12 cellular contexts compared by ENCODE assay signal in the genomic region with DNA sequence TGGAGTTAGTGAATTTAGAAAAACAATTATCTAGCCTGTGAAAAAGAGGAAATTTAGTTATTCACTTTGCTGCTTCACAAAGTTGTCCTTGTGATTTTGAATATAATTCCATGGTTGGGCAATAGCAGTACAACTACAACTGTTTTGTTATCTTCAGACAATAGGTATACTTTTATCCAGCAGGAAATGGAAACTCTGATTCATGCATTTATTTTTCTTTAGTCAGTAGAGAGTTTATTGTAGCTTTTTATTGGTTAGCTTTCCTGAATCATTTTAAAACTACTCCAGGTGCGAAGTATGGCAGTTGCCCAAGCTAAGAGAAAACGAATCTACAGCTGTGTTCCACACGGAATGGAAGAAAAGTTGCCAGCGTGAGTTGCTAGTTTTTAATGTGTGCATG.
DNase-seq lines count a peak whose midpoint lies in the region; ATAC-seq and TF ChIP-seq lines count a peak whose summit lies in the region.
"Had no signal": no experiment of that assay in that cellular context is flagged by ENCODE, and none has a peak within 500 bp of the region (broad histone marks: within the 10 kb centered on the region; RNA-seq: fewer than 3 reads in every experiment).

No MANE protein-coding gene starts in this region.

- no peak overlapping the region for H2AFZ ChIP-seq in Loucy (ENCODE audit: low read length)

- TF ChIP-seq CTCF in Loucy (conservative IDR thresholded peaks at IDR 0.05; ENCODE audit: low read length) = no peak

- no peak overlapping the region for H3K27ac Mint-ChIP-seq in activated naive CD8-positive, alpha-beta T cell treated with anti-CD3 and anti-CD28 coated beads, Interleukin-2, amount 50 U/mL, for 24 hours

- ATAC-seq in GM21390 (IDR thresholded peaks at IDR 0.05; ENCODE audit: unreplicated experiment) = no peak
- no peak for ATAC-seq in activated naive CD8-positive, alpha-beta T cell treated with anti-CD3 and anti-CD28 coated beads, Interleukin-2, amount 50 U/mL, for 24 hours
- ATAC-seq: stimulated activated naive CD8-positive, alpha-beta T cell treated with anti-CD3 and anti-CD28 coated beads, Interleukin-15, Interleukin-2, amounts not matched to agents 100 U/mL and 50 U/mL, for 24 hours had no signal

- DNase-seq in ACHN (peak; percentile 49), NCI-H1436 treated with DMSO at 0.1 percent for 48 hours (lab: John Stamatoyannopoulos, UW) (no peak), NCI-H748 (lab: John Stamatoyannopoulos, UW; ENCODE audit: unreplicated experiment) (no peak)
- no peak for DNase-seq in activated naive CD8-positive, alpha-beta T cell treated with anti-CD3 and anti-CD28 coated beads, Interleukin-2, amount 50 U/mL, for 24 hours
- DNase-seq: NCI-H146; retina; stimulated activated naive CD8-positive, alpha-beta T cell treated with anti-CD3 and anti-CD28 coated beads, Interleukin-15, Interleukin-2, amounts not matched to agents 100 U/mL and 50 U/mL, for 24 hours had no signal

- in situ Hi-C loops in ACHN (cut with HindIII; ENCODE audit: low pct_ligation_motif_present, low pct_unique_long_range_greater_than_20kb, low sequenced_read_pairs) = no loop called here

- H3K4me3 Mint-ChIP-seq in activated naive CD8-positive, alpha-beta T cell treated with anti-CD3 and anti-CD28 coated beads, Interleukin-2, amount 50 U/mL, for 24 hours = no peak overlapping the region
- H3K4me3 Mint-ChIP-seq: activated naive CD4-positive, alpha-beta T cell treated with anti-CD3 and anti-CD28 coated beads, Interleukin-2, amount 50 U/mL, for 24 hours had no signal

- no peaks in the 10 kb centered on the region for H3K27me3 ChIP-seq in Loucy (ENCODE audit: insufficient read depth, low read length, poor library complexity, severe bottlenecking)
- H3K27me3 ChIP-seq in ectodermal cell (ENCODE audit: control insufficient read depth, insufficient read depth, low read length, poor library complexity, severe bottlenecking) = no peaks in the 10 kb centered on the region
- no peaks in the 10 kb centered on the region for H3K27me3 ChIP-seq in muscle layer of colon (ENCODE audit: control insufficient read depth in 1 of 2, insufficient read depth in 2 of 2, low read length in 2 of 2)

- H3K27ac ChIP-seq in ectodermal cell (ENCODE audit: insufficient read depth, low read depth, low read length, poor library complexity, severe bottlenecking) (peak overlapping the region; percentile 3), muscle layer of colon (ENCODE audit: low read depth, low read length) (peak overlapping the region; percentile 64)

- H3K9me2 ChIP-seq in Loucy (replicated peaks; ENCODE audit: low read depth, low read length) = no peaks in the 10 kb centered on the region

- peak overlapping the region; percentile 25 for H3K4me2 ChIP-seq in Loucy (ENCODE audit: low read depth, low read length, poor library complexity, severe bottlenecking)

- 94 to 98% methylated on average over 4 of the region's 4 CpGs for WGBS in ectodermal cell, 2 experiments

- H4K20me1 ChIP-seq in Loucy (ENCODE audit: insufficient read depth, low read length, poor library complexity, severe bottlenecking) = no peaks in the 10 kb centered on the region

- no peaks in the 10 kb centered on the region for H3K27me3 Mint-ChIP-seq in activated naive CD8-positive, alpha-beta T cell treated with anti-CD3 and anti-CD28 coated beads, Interleukin-2, amount 50 U/mL, for 24 hours

- H3K4me3 ChIP-seq in Loucy (ENCODE audit: low read length, poor library complexity, severe bottlenecking) (no peak overlapping the region), ectodermal cell (ENCODE audit: insufficient read depth, low read depth, low read length) (no peak overlapping the region), muscle layer of colon (ENCODE audit: low read depth in 1 of 2, low read length in 2 of 2) (no peak overlapping the region)

- no peaks in the 10 kb centered on the region for H3F3A ChIP-seq in Loucy (ENCODE audit: low read depth)

- H3K4me1 ChIP-seq in Loucy (ENCODE audit: insufficient read depth, low read length, poor library complexity, severe bottlenecking) (peaks cover 10% of the 10 kb centered on the region), ectodermal cell (ENCODE audit: control insufficient read depth, insufficient read depth, low read length) (peaks cover 9% of the 10 kb centered on the region), muscle layer of colon (ENCODE audit: insufficient read depth, low read length) (peaks cover 48% of the 10 kb centered on the region)

- H3K79me2 ChIP-seq in Loucy (ENCODE audit: insufficient read depth, low read length) = no peaks in the 10 kb centered on the region

- no peaks in the 10 kb centered on the region for H3K36me3 Mint-ChIP-seq in activated naive CD8-positive, alpha-beta T cell treated with anti-CD3 and anti-CD28 coated beads, Interleukin-2, amount 50 U/mL, for 24 hours (ENCODE audit: low read depth)
- H3K36me3 Mint-ChIP-seq: activated naive CD4-positive, alpha-beta T cell treated with anti-CD3 and anti-CD28 coated beads, Interleukin-2, amount 50 U/mL, for 24 hours had no signal

- no peaks in the 10 kb centered on the region for H3K4me1 Mint-ChIP-seq in activated naive CD8-positive, alpha-beta T cell treated with anti-CD3 and anti-CD28 coated beads, Interleukin-2, amount 50 U/mL, for 24 hours
- H3K4me1 Mint-ChIP-seq: activated naive CD4-positive, alpha-beta T cell treated with anti-CD3 and anti-CD28 coated beads, Interleukin-2, amount 50 U/mL, for 24 hours had no signal

- H3K9ac ChIP-seq in Loucy (ENCODE audit: low read depth, low read length, poor library complexity, severe bottlenecking) (no peak overlapping the region), muscle layer of colon (ENCODE audit: low read length) (no peak overlapping the region)

- no peaks in the 10 kb centered on the region for H3K36me3 ChIP-seq in Loucy (ENCODE audit: insufficient read depth, low read length)
- no peaks in the 10 kb centered on the region for H3K36me3 ChIP-seq in ectodermal cell (ENCODE audit: control insufficient read depth, insufficient read depth, low read length)
- no peaks in the 10 kb centered on the region for H3K36me3 ChIP-seq in muscle layer of colon (ENCODE audit: insufficient read depth, low read length)

- H3K9me3 ChIP-seq in Loucy (ENCODE audit: insufficient read depth, low read depth, low read length) (no peaks in the 10 kb centered on the region), ectodermal cell (ENCODE audit: control insufficient read depth, low read length) (no peaks in the 10 kb centered on the region), muscle layer of colon (ENCODE audit: low read length) (no peaks in the 10 kb centered on the region)

- no peaks in the 10 kb centered on the region for H3K9me3 Mint-ChIP-seq in activated naive CD8-positive, alpha-beta T cell treated with anti-CD3 and anti-CD28 coated beads, Interleukin-2, amount 50 U/mL, for 24 hours
- H3K9me3 Mint-ChIP-seq: activated naive CD4-positive, alpha-beta T cell treated with anti-CD3 and anti-CD28 coated beads, Interleukin-2, amount 50 U/mL, for 24 hours had no signal
